Comparison of ENCODE assay signal across 10 cellular contexts in genomic region chr10:96512997-96513685, GRCh38. TPM values are rescaled to one million over a fixed set of nuclear protein-coding genes. Genes with fewer than 3 reads are reported as not detected.
A peak's percentile ranks its signal among the peaks of the same experiment; 100 is the strongest.
DNase-seq lines count a peak whose midpoint lies in the region; ATAC-seq, FAIRE-seq and TF ChIP-seq lines count a peak whose summit lies in the region.
"Had no signal": no experiment of that assay in that cellular context is flagged by ENCODE, and none has a peak within 500 bp of the region (broad histone marks: within the 10 kb centered on the region; RNA-seq: fewer than 3 reads in every experiment).

No MANE protein-coding gene starts in this region.

- peak overlapping the region in 1 of 2 donors; percentile 49 for H3K27ac Mint-ChIP-seq in natural killer cell

- H3K9me3 Mint-ChIP-seq in natural killer cell = no peaks in the 10 kb centered on the region

- no peak for FAIRE-seq in HTR-8/SVneo (lab: Jason Lieb, UNC)
- FAIRE-seq: A204.1, colon had no signal

- ATAC-seq in HG02798 (IDR thresholded peaks at IDR 0.05; ENCODE audit: poor library complexity, unreplicated experiment) (peak; percentile 37), natural killer cell (peak; percentile 62 to 64 (median 62)), GM18867 (IDR thresholded peaks at IDR 0.05; ENCODE audit: unreplicated experiment) (no peak)

- peak overlapping the region; percentile 70 for H3K4me3 ChIP-seq in epithelial cell of proximal tubule (ENCODE audit: low read depth, low read length)

- no peaks in the 10 kb centered on the region for H3K36me3 Mint-ChIP-seq in natural killer cell

- peaks cover 23 to 26% of the 10 kb centered on the region in 2 donors for H3K27me3 Mint-ChIP-seq in natural killer cell (ENCODE audit: low read depth in 2 of 2)

- H3K4me1 Mint-ChIP-seq in natural killer cell = peaks cover 20 to 21% of the 10 kb centered on the region in 2 donors

- H3K27ac ChIP-seq in VCaP = peak overlapping the region; percentile 70

- intact Hi-C loops in natural killer cell (cut with micrococcal nuclease) = no loop called here

- peak; percentile 59 for DNase-seq in DMS 273 (lab: John Stamatoyannopoulos, UW; ENCODE audit: unreplicated experiment)
- DNase-seq in DMS 273 treated with DMSO at 0.1 percent for 48 hours (lab: John Stamatoyannopoulos, UW) = no peak
- DNase-seq in epithelial cell of proximal tubule (ENCODE audit: low read depth) = no peak
- no peak for DNase-seq in natural killer cell
- no peak for DNase-seq in HTR-8/SVneo (ENCODE audit: insufficient read length, low spot score)

- TF ChIP-seq CTCF in VCaP (conservative IDR thresholded peaks at IDR 0.05) = no peak
- no peak for TF ChIP-seq CTCF in epithelial cell of proximal tubule (conservative IDR thresholded peaks at IDR 0.05; ENCODE audit: low read depth, low read length)
- TF ChIP-seq CTCF in natural killer cell (IDR thresholded peaks at IDR 0.05) = no peak

- H3K4me3 Mint-ChIP-seq in natural killer cell = peak overlapping the region; percentile 82

RNA-seq across cellular contexts. Expression of gene TLL2, which starts 0.6 kb away (rescaled TPM):
- total RNA-seq in epithelial cell of proximal tubule = 3.3 and 6.7 TPM in 2 replicates
- total RNA-seq in natural killer cell = not detected
